8 cellular contexts compared by ENCODE assay signal in the genomic region with DNA sequence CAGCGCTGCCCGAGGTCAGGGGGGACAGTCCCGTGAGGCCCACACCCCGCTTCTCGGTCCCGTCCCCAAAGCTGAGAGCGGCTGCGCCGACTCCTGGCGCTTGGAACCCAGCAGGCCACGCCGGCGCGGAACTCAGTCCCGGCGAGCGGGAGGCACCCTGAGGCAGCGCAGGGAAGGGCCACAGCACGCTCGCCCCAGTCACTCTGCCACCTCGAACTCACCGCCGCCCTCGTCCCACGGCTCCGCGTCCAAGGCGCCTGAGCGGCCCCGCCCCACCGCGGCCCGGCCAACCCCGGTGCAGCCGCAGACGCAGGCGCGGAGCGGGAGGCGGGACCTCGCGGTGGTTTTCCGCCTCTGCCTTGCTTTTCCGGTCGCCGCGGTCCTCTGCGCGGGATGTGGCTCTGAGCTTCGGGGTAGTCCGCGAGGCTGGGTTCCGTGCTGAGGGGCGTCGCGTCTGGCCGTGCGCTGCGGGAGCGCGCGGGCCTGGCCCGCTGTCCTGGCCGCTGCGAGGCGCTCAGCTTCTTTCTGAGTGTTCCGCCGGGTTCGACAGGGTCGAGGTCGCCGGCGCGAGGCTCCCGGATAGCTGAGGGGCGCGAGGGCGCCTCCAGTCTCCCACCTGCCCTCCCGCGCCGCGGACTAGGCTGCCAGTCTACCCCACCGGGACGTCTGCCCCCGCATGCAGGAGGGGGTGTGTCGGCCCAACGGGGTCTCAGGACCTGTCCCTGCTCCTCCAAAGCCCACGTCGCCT. TPM values are rescaled to one million over a fixed set of nuclear protein-coding genes. Genes with fewer than 3 reads are reported as not detected.
DNase-seq lines count a peak whose midpoint lies in the region; ATAC-seq and TF ChIP-seq lines count a peak whose summit lies in the region.

Gene CDPF1, minus strand, starts transcription at position 259 of the 748 bp plus-strand sequence. CDS start 2,009 bp downstream, outside the sequence.

- H3K4me1 ChIP-seq in mammary epithelial cell (ENCODE audit: insufficient read depth, low read length) (peaks cover 9% of the 10 kb centered on the region), smooth muscle cell (ENCODE audit: low read depth) (peaks cover 13% of the 10 kb centered on the region)

- H3K27me3 ChIP-seq in mammary epithelial cell (ENCODE audit: insufficient read depth, low read length) (no peaks in the 10 kb centered on the region), smooth muscle cell (ENCODE audit: low read depth) (no peaks in the 10 kb centered on the region)

- no peak for TF ChIP-seq CTCF in VCaP (conservative IDR thresholded peaks at IDR 0.05)
- peak in 1 of 2 donors; percentile 18 for TF ChIP-seq CTCF in mammary epithelial cell (conservative IDR thresholded peaks at IDR 0.05 in 1 of 2, IDR thresholded peaks at IDR 0.05 in 1 of 2; ENCODE audit: extremely low read depth in 1 of 2, insufficient read depth in 1 of 2, low read depth in 1 of 2, low read length in 2 of 2)
- TF ChIP-seq CTCF in smooth muscle cell (IDR thresholded peaks at IDR 0.05; ENCODE audit: borderline replicate concordance, insufficient read depth, poor library complexity, severe bottlenecking), result no peak

- TSS peak; percentile 31 for BruUV-seq in mammary epithelial cell (replicated peaks; lab: Mats Ljungman, UMichigan)

- H2AFZ ChIP-seq in mammary epithelial cell (ENCODE audit: low read depth, low read length) (peak within 1 kb of the TSS; percentile 95), smooth muscle cell (ENCODE audit: low read depth) (peak within 1 kb of the TSS; percentile 77)

- H3K36me3 ChIP-seq in mammary epithelial cell (ENCODE audit: insufficient read depth, low read length) (no peaks in the 10 kb centered on the region), smooth muscle cell (ENCODE audit: low read depth) (no peaks in the 10 kb centered on the region)

- H3K27ac ChIP-seq in VCaP, result peak within 1 kb of the TSS; percentile 72
- peak within 1 kb of the TSS; percentile 36 for H3K27ac ChIP-seq in mammary epithelial cell (ENCODE audit: insufficient read depth, low read depth, low read length)
- peak within 1 kb of the TSS; percentile 32 for H3K27ac ChIP-seq in smooth muscle cell (ENCODE audit: low read depth)

- CTCF ChIA-PET in mammary epithelial cell (lab: Charles Lee; ENCODE audit: low non-redundant PET), result no interaction called here

- in situ Hi-C loops in mammary epithelial cell (cut with MboI; ENCODE audit: low sequenced_read_pairs in 2 of 2), result no loop called here

- H3K4me2 ChIP-seq in mammary epithelial cell (ENCODE audit: insufficient read depth, low read depth, low read length) (peak within 1 kb of the TSS; percentile 100), smooth muscle cell (peak within 1 kb of the TSS; percentile 92)

- H3F3A ChIP-seq in smooth muscle cell (ENCODE audit: low read depth), result no peaks in the 10 kb centered on the region

- H3K4me3 ChIP-seq in mammary epithelial cell (replicated peaks in 1 of 3; ENCODE audit: insufficient read depth in 1 of 3, low read depth in 2 of 3, low read length in 3 of 3) (peak within 1 kb of the TSS; percentile 73 to 98 (median 89)), smooth muscle cell (peak within 1 kb of the TSS; percentile 67)

- intact Hi-C loops in mammary epithelial cell (cut with micrococcal nuclease), result loop anchor here (2.0 kb wide), 1 partner anchor 17 kb away; no protein-coding TSS in a partner anchor

- H3K79me2 ChIP-seq in mammary epithelial cell (ENCODE audit: insufficient read depth, low read length) (peaks cover 19% of the 10 kb centered on the region), smooth muscle cell (ENCODE audit: low read depth) (no peaks in the 10 kb centered on the region)

- ATAC-seq in GM18508 (IDR thresholded peaks at IDR 0.05; ENCODE audit: insufficient read depth, unreplicated experiment) (peak; percentile 39), HG02981 (IDR thresholded peaks at IDR 0.05; ENCODE audit: unreplicated experiment) (peak; percentile 80)

- 0% methylated on average over 11 of the region's 89 CpGs for WGBS in mammary epithelial cell (ENCODE audit: low coverage, missing lambda C conversion rate)
- 1% methylated on average over 78 of the region's 89 CpGs for WGBS in smooth muscle cell (ENCODE audit: low lambda C conversion rate)

- dilution Hi-C loops in mammary epithelial cell (cut with HindIII; ENCODE audit: low sequenced_read_pairs), result no loop called here

- peak; percentile 40 for DNase-seq in A172 (ENCODE audit: low spot score)
- peak; percentile 61 for DNase-seq in NCI-H2107 treated with DMSO at 0.1 percent for 48 hours (lab: John Stamatoyannopoulos, UW; ENCODE audit: unreplicated experiment)
- DNase-seq in mammary epithelial cell, result peak; percentile 87
- peak; percentile 97 for DNase-seq in iPS-NIHi11 (ENCODE audit: low spot score)
- peak; percentile 67 for DNase-seq in smooth muscle cell (lab: John Stamatoyannopoulos, UW; ENCODE audit: unreplicated experiment)

- H4K20me1 ChIP-seq in mammary epithelial cell (ENCODE audit: insufficient read depth, low read length) (no peaks in the 10 kb centered on the region), smooth muscle cell (ENCODE audit: low read depth) (no peaks in the 10 kb centered on the region)

- H3K9me3 ChIP-seq in mammary epithelial cell (replicated peaks; ENCODE audit: insufficient read depth, low read length) (peaks cover 3% of the 10 kb centered on the region), smooth muscle cell (replicated peaks; ENCODE audit: low read depth) (no peaks in the 10 kb centered on the region)

- H3K9ac ChIP-seq in mammary epithelial cell (ENCODE audit: insufficient read depth, low read length), result peak within 1 kb of the TSS; percentile 49
- peak within 1 kb of the TSS; percentile 76 for H3K9ac ChIP-seq in smooth muscle cell (ENCODE audit: low read depth)

RNA-seq across cellular contexts. Expression of gene CDPF1, which starts in this region (rescaled TPM):
- total RNA-seq in A172 (2014; rRNA removed; shearing (Covaris generic)), result 12.5 and 19.1 TPM in 2 replicates
- 1 to 10 TPM; 5.7 to 8.0 TPM for total RNA-seq in mammary epithelial cell
- 8.3 TPM for polyA plus RNA-seq in mammary epithelial cell
- 6.6 TPM for polyA minus RNA-seq in mammary epithelial cell
- 8.3 and 9.6 TPM in 2 replicates for total RNA-seq in smooth muscle cell
- polyA plus RNA-seq in smooth muscle cell, result 9.4 and 11.6 TPM in 2 replicates

Comparison
In these comparisons a context has a peak if more than half of its experiments do, and no peak if none do; other contexts are left out.
1. Peak in every context shown above with its lines: DNase-seq, ATAC-seq, H3K4me3 ChIP-seq and H3K27ac ChIP-seq.
2. DNase-seq: peak in every context shown above with its lines; median percentile 97 in iPS-NIHi11; 87 in mammary epithelial cell; 67 in smooth muscle cell; 61 in NCI-H2107 treated with DMSO at 0.1 percent for 48 hours; 40 in A172.